In the genomic region with DNA sequence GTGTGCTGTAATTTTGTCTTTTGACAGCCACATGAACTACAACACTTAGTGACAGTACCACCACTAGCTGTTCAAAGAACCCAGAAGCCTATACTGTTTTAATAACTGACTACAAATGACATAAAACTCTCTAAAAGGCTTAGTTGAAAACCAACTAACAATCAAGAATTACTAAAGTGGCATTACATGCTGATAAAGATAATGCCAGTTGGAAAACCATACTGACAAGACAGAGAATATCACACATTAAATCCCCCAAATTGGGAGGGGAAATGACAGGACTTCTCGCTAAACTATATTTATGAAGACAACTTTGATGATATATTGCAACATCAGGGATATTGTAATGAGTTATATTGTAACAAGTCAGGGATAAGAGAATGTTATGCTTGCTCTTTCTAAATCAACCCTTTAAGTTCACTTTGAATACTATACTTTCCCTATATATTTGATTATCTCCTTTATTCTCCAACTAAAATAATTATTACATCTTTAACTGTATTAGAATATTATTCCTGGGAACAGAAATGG, we compare ENCODE assay signal across 2 cellular contexts.
TF ChIP-seq lines count a peak whose summit lies in the region.

No MANE protein-coding gene starts in this region.

TF ChIP-seq in HEK293, 187 proteins besides CTCF, POLR2A, EP300 and RAD21:
- TF ChIP-seq PRDM6 (tag by site-specific recombination; IDR thresholded peaks at IDR 0.05) (peak; percentile 78), SP7 (tag by site-specific recombination; IDR thresholded peaks at IDR 0.05) (peak; percentile 98), ZNF423 (tag by site-specific recombination; IDR thresholded peaks at IDR 0.05) (no peak), OSR2 (tag by site-specific recombination; IDR thresholded peaks at IDR 0.05) (peak; percentile 34; the same call in 1 of the 2 replicates)
TF ChIP-seq in HEK293: peak in this region for 3.

TF ChIP-seq in K562, 482 proteins besides CTCF, POLR2A, EP300 and RAD21:
- no peak for TF ChIP-seq E2F3 (CRISPR knock-in tag; IDR thresholded peaks at IDR 0.05)
- peak; percentile 58 for TF ChIP-seq ZNF316 (IDR thresholded peaks at IDR 0.05)
- no peak for TF ChIP-seq ATF3 (IDR thresholded peaks at IDR 0.05)
- no peak for TF ChIP-seq ATF3 (CRISPR knock-in tag; conservative IDR thresholded peaks at IDR 0.05)
- TF ChIP-seq ARID4B (CRISPR knock-in tag; IDR thresholded peaks at IDR 0.05) = no peak
- TF ChIP-seq NFYB (IDR thresholded peaks at IDR 0.05; ENCODE audit: extremely low read depth, insufficient read length) = no peak
- TF ChIP-seq CEBPB (tag; IDR thresholded peaks at IDR 0.05) = 0 out of 2 replicates have a peak, but pooled peaks have one; percentile 35
- no peak for TF ChIP-seq SOX6 (IDR thresholded peaks at IDR 0.05)
- TF ChIP-seq THAP12 (CRISPR knock-in tag; IDR thresholded peaks at IDR 0.05) = no peak
- no peak for TF ChIP-seq NFE2L1 (tag; IDR thresholded peaks at IDR 0.05; ENCODE audit: borderline replicate concordance, low read depth)
- TF ChIP-seq CEBPG (CRISPR knock-in tag; IDR thresholded peaks at IDR 0.05) = no peak
- peak in 1 of 2 experiments; percentile 21; a peak in 1 of 4 replicates for TF ChIP-seq CEBPG (tag; conservative IDR thresholded peaks at IDR 0.05 in 1 of 2, IDR thresholded peaks at IDR 0.05 in 1 of 2)
- peak; percentile 18; the same call in 1 of the 2 replicates for TF ChIP-seq MAFG (tag; conservative IDR thresholded peaks at IDR 0.05)
- peak; percentile 50 for TF ChIP-seq C11orf30 (IDR thresholded peaks at IDR 0.05; ENCODE audit: low read depth)
- no peak for TF ChIP-seq DPF2 (IDR thresholded peaks at IDR 0.05)
- TF ChIP-seq, protein P1, sequence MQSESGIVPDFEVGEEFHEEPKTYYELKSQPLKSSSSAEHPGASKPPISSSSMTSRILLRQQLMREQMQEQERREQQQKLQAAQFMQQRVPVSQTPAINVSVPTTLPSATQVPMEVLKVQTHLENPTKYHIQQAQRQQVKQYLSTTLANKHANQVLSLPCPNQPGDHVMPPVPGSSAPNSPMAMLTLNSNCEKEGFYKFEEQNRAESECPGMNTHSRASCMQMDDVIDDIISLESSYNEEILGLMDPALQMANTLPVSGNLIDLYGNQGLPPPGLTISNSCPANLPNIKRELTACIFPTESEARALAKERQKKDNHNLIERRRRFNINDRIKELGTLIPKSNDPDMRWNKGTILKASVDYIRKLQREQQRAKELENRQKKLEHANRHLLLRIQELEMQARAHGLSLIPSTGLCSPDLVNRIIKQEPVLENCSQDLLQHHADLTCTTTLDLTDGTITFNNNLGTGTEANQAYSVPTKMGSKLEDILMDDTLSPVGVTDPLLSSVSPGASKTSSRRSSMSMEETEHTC (IDR thresholded peaks at IDR 0.05) = no peak
- TF ChIP-seq TAF1 (IDR thresholded peaks at IDR 0.05; ENCODE audit: control insufficient read depth, extremely low read depth, insufficient read depth, low read length, severe bottlenecking) = no peak
